1 cellular context compared by ENCODE assay signal in genomic region chr9:110040788-110041187, GRCh38.
TF ChIP-seq lines count a peak whose summit lies in the region.

No MANE protein-coding gene starts in this region.

TF ChIP-seq in SK-N-SH treated with all-trans-retinoic acid at 6 μM for 48 hours, 23 proteins besides CTCF, POLR2A, EP300 and RAD21 (continued from another document):
- TF ChIP-seq TSHZ2 (CRISPR knock-in tag; IDR thresholded peaks at IDR 0.05): no peak
- TF ChIP-seq CSRNP3 (CRISPR knock-in tag; IDR thresholded peaks at IDR 0.05): no peak
- TF ChIP-seq RARB (CRISPR knock-in tag; IDR thresholded peaks at IDR 0.05): no peak
- TF ChIP-seq ZNF8 (CRISPR knock-in tag; IDR thresholded peaks at IDR 0.05): no peak
- no peak for TF ChIP-seq ZC3H10 (CRISPR knock-in tag; IDR thresholded peaks at IDR 0.05)
- TF ChIP-seq GLIS3 (CRISPR knock-in tag; IDR thresholded peaks at IDR 0.05): no peak
- TF ChIP-seq TOX (CRISPR knock-in tag; IDR thresholded peaks at IDR 0.05; ENCODE audit: borderline replicate concordance): no peak
- TF ChIP-seq OSR1 (CRISPR knock-in tag; IDR thresholded peaks at IDR 0.05): no peak
- no peak for TF ChIP-seq ESRRG (CRISPR knock-in tag; IDR thresholded peaks at IDR 0.05)
- TF ChIP-seq ARNTL (CRISPR knock-in tag; IDR thresholded peaks at IDR 0.05; ENCODE audit: borderline replicate concordance, low read depth): no peak
- no peak for TF ChIP-seq ISL1 (CRISPR knock-in tag; IDR thresholded peaks at IDR 0.05)
- TF ChIP-seq TCF4 (CRISPR knock-in tag; IDR thresholded peaks at IDR 0.05; ENCODE audit: borderline replicate concordance): no peak
- no peak for TF ChIP-seq BACH2 (CRISPR knock-in tag; IDR thresholded peaks at IDR 0.05; ENCODE audit: borderline replicate concordance)
TF ChIP-seq in SK-N-SH treated with all-trans-retinoic acid at 6 μM for 48 hours: peak in this region for 0.
